ENCODE assay signal across 11 cellular contexts in the genomic region with DNA sequence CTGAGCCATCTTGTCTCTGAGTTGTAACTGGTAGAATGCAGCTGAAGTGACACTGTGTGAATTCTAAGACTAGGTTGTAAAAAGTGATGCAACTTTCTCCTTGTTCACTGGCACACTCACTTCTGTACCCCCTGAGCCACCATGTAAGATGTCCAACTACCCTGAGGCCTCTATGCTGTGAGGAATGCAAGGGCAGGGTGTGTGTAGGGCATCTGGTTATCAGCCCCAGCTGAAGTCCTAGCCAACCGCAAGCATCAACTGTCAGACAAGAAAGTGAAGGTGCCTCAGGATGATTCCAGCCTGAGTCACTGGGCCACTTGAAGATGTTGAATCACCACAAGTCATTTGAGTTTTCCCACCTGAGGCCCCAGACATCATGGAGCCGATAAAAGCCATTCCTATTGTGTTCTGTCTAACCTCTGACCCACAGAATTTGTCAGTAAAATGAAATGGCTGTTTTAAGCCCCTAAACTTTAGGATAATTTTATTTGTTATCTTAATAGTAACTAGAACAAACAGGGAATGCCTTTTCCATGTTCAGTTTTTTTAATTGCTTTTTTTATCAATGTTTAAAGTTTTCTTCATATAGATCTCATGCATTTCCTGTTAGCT. TPM values are rescaled to one million over a fixed set of nuclear protein-coding genes. Genes with fewer than 3 reads are reported as not detected.
DNase-seq lines count a peak whose midpoint lies in the region; ATAC-seq, FAIRE-seq and TF ChIP-seq lines count a peak whose summit lies in the region.
"Had no signal": no experiment of that assay in that cellular context is flagged by ENCODE, and none has a peak within 500 bp of the region (broad histone marks: within the 10 kb centered on the region; RNA-seq: fewer than 3 reads in every experiment).

No MANE protein-coding gene starts in this region.

- H3K27ac Mint-ChIP-seq in astrocyte (ENCODE audit: unreplicated experiment): peak overlapping the region; percentile 94

- H3K36me3 ChIP-seq in KMS-11 (ENCODE audit: insufficient read depth) (no peaks in the 10 kb centered on the region), astrocyte (ENCODE audit: insufficient read depth, low read length) (no peaks in the 10 kb centered on the region)

- H3K4me3 Mint-ChIP-seq in astrocyte (ENCODE audit: unreplicated experiment): no peak overlapping the region

- no peaks in the 10 kb centered on the region for H4K20me1 ChIP-seq in KMS-11 (ENCODE audit: insufficient read depth)
- no peaks in the 10 kb centered on the region for H4K20me1 ChIP-seq in astrocyte (ENCODE audit: insufficient read depth, low read length)

- H3K9me3 Mint-ChIP-seq in astrocyte (ENCODE audit: unreplicated experiment): peaks cover 2% of the 10 kb centered on the region

- H3K4me2 ChIP-seq in KMS-11 (peak overlapping the region; percentile 3; the same call in 1 of the 2 replicates), astrocyte (ENCODE audit: low read length) (peak overlapping the region; percentile 42)

- H3K27me3 ChIP-seq in KMS-11 (ENCODE audit: insufficient read depth, low read depth) (no peaks in the 10 kb centered on the region), astrocyte (ENCODE audit: insufficient read depth, low read length) (no peaks in the 10 kb centered on the region)

- no peak overlapping the region for H3K9ac ChIP-seq in KMS-11
- no peak overlapping the region for H3K9ac ChIP-seq in astrocyte (ENCODE audit: low read length)

- H2AFZ ChIP-seq in KMS-11 (ENCODE audit: low read depth): no peak overlapping the region
- no peak overlapping the region for H2AFZ ChIP-seq in astrocyte (ENCODE audit: low read depth, low read length)

- no peaks in the 10 kb centered on the region for H3K79me2 ChIP-seq in KMS-11 (ENCODE audit: insufficient read depth, low read depth)
- H3K79me2 ChIP-seq in astrocyte (ENCODE audit: insufficient read depth, low read length): no peaks in the 10 kb centered on the region

- H3K27ac ChIP-seq in KMS-11: no peak overlapping the region
- H3K27ac ChIP-seq in astrocyte (ENCODE audit: low read depth, low read length): peak overlapping the region; percentile 4

- peaks cover 13% of the 10 kb centered on the region for H3K4me1 ChIP-seq in KMS-11 (ENCODE audit: low read depth, poor library complexity, severe bottlenecking)
- H3K4me1 ChIP-seq in astrocyte (ENCODE audit: insufficient read depth, low read length): peaks cover 34% of the 10 kb centered on the region

- ATAC-seq in HG02981 (IDR thresholded peaks at IDR 0.05; ENCODE audit: unreplicated experiment): no peak

- peak; percentile 98 for DNase-seq in Daoy (ENCODE audit: low read depth)
- peak; percentile 95 for DNase-seq in astrocyte (ENCODE audit: low read depth)
- peak; percentile 78 for DNase-seq in non-pigmented ciliary epithelial cell (ENCODE audit: low read depth)
- DNase-seq in middle frontal gyrus (ENCODE audit: extremely low spot score, low spot score): no peak
- no peak for DNase-seq in hippocampal formation (lab: John Stamatoyannopoulos, UW)
- DNase-seq in NCI-H1930 (lab: John Stamatoyannopoulos, UW): no peak
- DNase-seq: central memory CD4-positive, alpha-beta T cell; NCI-H345; occipital lobe had no signal

- no peak overlapping the region for H3K4me3 ChIP-seq in KMS-11 (IDR thresholded peaks at IDR 0.05; ENCODE audit: insufficient read depth, low read depth, low read length)
- H3K4me3 ChIP-seq in astrocyte (ENCODE audit: insufficient read depth, low read depth, low read length): no peak overlapping the region

- TF ChIP-seq CTCF in KMS-11 (conservative IDR thresholded peaks at IDR 0.05; ENCODE audit: low read depth, low read length) (no peak), astrocyte (IDR thresholded peaks at IDR 0.05; ENCODE audit: insufficient read depth, low read depth, low read length) (no peak)

- no peaks in the 10 kb centered on the region for H3K27me3 Mint-ChIP-seq in astrocyte (ENCODE audit: low read depth, unreplicated experiment)

- peaks cover 8% of the 10 kb centered on the region for H3K36me3 Mint-ChIP-seq in astrocyte (ENCODE audit: low read depth, unreplicated experiment)

- H3K9me3 ChIP-seq in astrocyte (ENCODE audit: insufficient read depth, low read depth, low read length): no peaks in the 10 kb centered on the region

- peak; percentile 65 for FAIRE-seq in astrocyte (lab: Jason Lieb, UNC)

- peaks cover 35% of the 10 kb centered on the region for H3K4me1 Mint-ChIP-seq in astrocyte (ENCODE audit: low read depth, unreplicated experiment)

RNA-seq across cellular contexts. Expression of a gene that starts 18.7 kb away (rescaled TPM):
- 91.7 and 120 TPM in 2 replicates for total RNA-seq in Daoy (2014; rRNA removed; shearing (Covaris generic))
- 65.7 and 73.8 TPM in 2 replicates for total RNA-seq in astrocyte

RNA-seq across cellular contexts. Expression of a gene that starts 29.7 kb away (rescaled TPM):
- total RNA-seq in Daoy (2014; rRNA removed; shearing (Covaris generic)): 1.5 TPM in 1 of 2 replicates, not detected in the other
- total RNA-seq in astrocyte: 0.26 and 0.98 TPM in 2 replicates

Comparison
In these comparisons a context has a peak if more than half of its experiments do, and no peak if none do; other contexts are left out.
1. DNase-seq: peak in Daoy (single experiment), astrocyte (single experiment) and non-pigmented ciliary epithelial cell (single experiment); none in middle frontal gyrus (single experiment), hippocampal formation (0 of 2) and NCI-H1930 (0 of 2).